In genomic region chr1:199590708-199591107, GRCh38 we compare ENCODE assay signal across 11 cellular contexts.
DNase-seq lines count a peak whose midpoint lies in the region; ATAC-seq and TF ChIP-seq lines count a peak whose summit lies in the region.
"Had no signal": no experiment of that assay in that cellular context is flagged by ENCODE, and none has a peak within 500 bp of the region (broad histone marks: within the 10 kb centered on the region; RNA-seq: fewer than 3 reads in every experiment).

No MANE protein-coding gene starts in this region.

- H3K9ac ChIP-seq in Loucy (ENCODE audit: low read depth, low read length, poor library complexity, severe bottlenecking), result no peak overlapping the region

- DNase-seq in H4 (ENCODE audit: low spot score), result no peak
- no peak for DNase-seq in NCI-H187 treated with DMSO at 0.1 percent for 48 hours (lab: John Stamatoyannopoulos, UW)
- no peak for DNase-seq in pons (ENCODE audit: low spot score)
- DNase-seq in DMS 273 (lab: John Stamatoyannopoulos, UW; ENCODE audit: unreplicated experiment), result no peak
- DNase-seq: NCI-H2081; stimulated activated CD4-positive, alpha-beta T cell treated with anti-CD3 and anti-CD28 coated beads, Interleukin-1b, Interleukin-23, amount 100 ng/mL, for 48 hours; T-cell had no signal

- H3K36me3 ChIP-seq in Loucy (ENCODE audit: insufficient read depth, low read length), result no peaks in the 10 kb centered on the region

- no peaks in the 10 kb centered on the region for H4K20me1 ChIP-seq in Loucy (ENCODE audit: insufficient read depth, low read length, poor library complexity, severe bottlenecking)

- H3K4me2 ChIP-seq in Loucy (ENCODE audit: low read depth, low read length, poor library complexity, severe bottlenecking), result peak overlapping the region; percentile 20

- no peaks in the 10 kb centered on the region for H3F3A ChIP-seq in Loucy (ENCODE audit: low read depth)

- H3K27me3 ChIP-seq in Loucy (ENCODE audit: insufficient read depth, low read length, poor library complexity, severe bottlenecking), result no peaks in the 10 kb centered on the region

- ATAC-seq in GM18517 (IDR thresholded peaks at IDR 0.05; ENCODE audit: unreplicated experiment) (peak; percentile 82), GM21367 (IDR thresholded peaks at IDR 0.05; ENCODE audit: unreplicated experiment) (peak; percentile 89), HG02981 (IDR thresholded peaks at IDR 0.05; ENCODE audit: unreplicated experiment) (peak; percentile 92)
- ATAC-seq: T-cell had no signal

- H3K4me3 ChIP-seq in Loucy (ENCODE audit: low read length, poor library complexity, severe bottlenecking), result no peak overlapping the region

- H3K4me1 ChIP-seq in Loucy (ENCODE audit: insufficient read depth, low read length, poor library complexity, severe bottlenecking), result peaks cover 19% of the 10 kb centered on the region

- H2AFZ ChIP-seq in Loucy (ENCODE audit: low read length), result peak overlapping the region; percentile 52; the same call in 1 of the 2 replicates

- TF ChIP-seq CTCF in Loucy (conservative IDR thresholded peaks at IDR 0.05; ENCODE audit: low read length), result no peak

- no peaks in the 10 kb centered on the region for H3K79me2 ChIP-seq in Loucy (ENCODE audit: insufficient read depth, low read length)

- H3K9me2 ChIP-seq in Loucy (replicated peaks; ENCODE audit: low read depth, low read length), result no peaks in the 10 kb centered on the region

- no peaks in the 10 kb centered on the region for H3K9me3 ChIP-seq in Loucy (ENCODE audit: insufficient read depth, low read depth, low read length)
